31 cellular contexts compared by ENCODE assay signal in genomic region chr17:34156401-34156740, GRCh38.
DNase-seq lines count a peak whose midpoint lies in the region; ATAC-seq and TF ChIP-seq lines count a peak whose summit lies in the region.
"Had no signal": no experiment of that assay in that cellular context is flagged by ENCODE, and none has a peak within 500 bp of the region (broad histone marks: within the 10 kb centered on the region; RNA-seq: fewer than 3 reads in every experiment).

No MANE protein-coding gene starts in this region.

- peak overlapping the region; percentile 72 for H3K9ac ChIP-seq in NT2/D1 (ENCODE audit: insufficient read length, low read depth)
- H3K9ac ChIP-seq in neural cell (ENCODE audit: low read length): peak overlapping the region; percentile 68

- peaks cover 11 to 12% of the 10 kb centered on the region in 2 donors for H3K4me1 Mint-ChIP-seq in natural killer cell

- DNase-seq in GM13976 (ENCODE audit: low spot score) (peak; percentile 21), NT2/D1 (ENCODE audit: low read depth, low spot score) (no peak), hepatocyte (ENCODE audit: low spot score) (no peak), natural killer cell (no peak), uterus (no peak), NCI-H1048 (lab: John Stamatoyannopoulos, UW) (no peak), NCI-H446 (lab: John Stamatoyannopoulos, UW) (no peak)
- DNase-seq: ACHN; activated CD4-positive, alpha-beta T cell treated with anti-CD3 and anti-CD28 coated beads, Interleukin-2, amount 10 ng/mL, durations not matched to agents 24 days and 14 days; activated naive CD4-positive, alpha-beta T cell; activated T-cell treated with anti-CD3 and anti-CD28 coated beads, Interleukin-2, amount 50 U/mL, for 4 hours; brain microvascular endothelial cell; CD8-positive, alpha-beta memory T cell; DMS 273 treated with DMSO at 0.1 percent for 48 hours; Kasumi-1; mesenchymal stem cell; MV-4-11; NCI-H146; NCI-H2107; NCI-H510A; ovary; PC-9; Right ventricle myocardium superior; small intestine; stimulated activated CD4-positive, alpha-beta T cell treated with anti-CD3 and anti-CD28 coated beads, Interleukin-1b, Interleukin-23, amount 100 ng/mL, for 48 hours; T-helper 9 cell; trophoblast cell had no signal

- no peak overlapping the region for H3K27ac ChIP-seq in hepatocyte
- H3K27ac ChIP-seq in neural cell (ENCODE audit: low read length): no peak overlapping the region
- H3K27ac ChIP-seq in uterus: no peak overlapping the region
- H3K27ac ChIP-seq: brain microvascular endothelial cell, ovary, PC-9, VCaP had no signal

- in situ Hi-C loops in GM13976 (cut with MboI; ENCODE audit: low sequenced_read_pairs, unreplicated experiment): loop anchor here (10.0 kb wide), 1 partner anchor 232 kb away; no protein-coding TSS in a partner anchor

- no peak overlapping the region for H3K27ac Mint-ChIP-seq in natural killer cell
- H3K27ac Mint-ChIP-seq: activated CD4-positive, alpha-beta T cell treated with anti-CD3 and anti-CD28 coated beads, Interleukin-2, amount 10 ng/mL, durations not matched to agents 24 days and 14 days had no signal

- intact Hi-C loops in natural killer cell (cut with micrococcal nuclease): no loop called here
- intact Hi-C loops in uterus (cut with DNase I; ENCODE audit: low total_unique reads): no loop called here

- no peaks in the 10 kb centered on the region for H4K20me1 ChIP-seq in hepatocyte (ENCODE audit: insufficient read depth, poor library complexity, severe bottlenecking)
- no peaks in the 10 kb centered on the region for H4K20me1 ChIP-seq in neural cell (ENCODE audit: insufficient read depth)

- no peak for ATAC-seq in natural killer cell
- ATAC-seq: activated T-cell treated with anti-CD3 and anti-CD28 coated beads, Interleukin-2, amount 50 U/mL, for 4 hours; HCT116 had no signal

- peak overlapping the region; percentile 26 for H2AFZ ChIP-seq in hepatocyte
- no peak overlapping the region for H2AFZ ChIP-seq in neural cell (ENCODE audit: low read depth, low read length)
- H2AFZ ChIP-seq: PC-9 had no signal

- TF ChIP-seq RAD21 in neural cell (conservative IDR thresholded peaks at IDR 0.05): no peak

- H3K36me3 ChIP-seq in NT2/D1 (ENCODE audit: insufficient read depth, insufficient read length, low read length): no peaks in the 10 kb centered on the region
- no peaks in the 10 kb centered on the region for H3K36me3 ChIP-seq in hepatocyte (replicated peaks; ENCODE audit: insufficient read depth, low read depth)
- H3K36me3 ChIP-seq in neural cell (ENCODE audit: insufficient read depth, low read length): no peaks in the 10 kb centered on the region
- no peaks in the 10 kb centered on the region for H3K36me3 ChIP-seq in uterus
- H3K36me3 ChIP-seq: BE2C, brain microvascular endothelial cell, ovary had no signal

- H3K79me2 ChIP-seq in hepatocyte: no peaks in the 10 kb centered on the region
- H3K79me2 ChIP-seq in neural cell (replicated peaks; ENCODE audit: insufficient read depth, low read length): no peaks in the 10 kb centered on the region

- no peaks in the 10 kb centered on the region for H3K9me3 ChIP-seq in NT2/D1 (ENCODE audit: insufficient read depth, low read length)
- H3K9me3 ChIP-seq in hepatocyte (ENCODE audit: low read depth): no peaks in the 10 kb centered on the region
- no peaks in the 10 kb centered on the region for H3K9me3 ChIP-seq in neural cell (ENCODE audit: low read length)
- H3K9me3 ChIP-seq in uterus: no peaks in the 10 kb centered on the region
- H3K9me3 ChIP-seq: BE2C, ovary had no signal

- H3K4me1 ChIP-seq in NT2/D1 (ENCODE audit: insufficient read depth, insufficient read length): peaks cover 16% of the 10 kb centered on the region
- H3K4me1 ChIP-seq in hepatocyte (ENCODE audit: insufficient read depth): no peaks in the 10 kb centered on the region
- peaks cover 0 to 7% of the 10 kb centered on the region in 2 donors for H3K4me1 ChIP-seq in uterus
- H3K4me1 ChIP-seq: BE2C had no signal

- H3K27me3 Mint-ChIP-seq in natural killer cell (ENCODE audit: low read depth in 2 of 2): peaks cover 55 to 77% of the 10 kb centered on the region in 2 donors

- peak overlapping the region; percentile 44 for H3K4me3 ChIP-seq in NT2/D1 (ENCODE audit: insufficient read length, low read depth)
- no peak overlapping the region for H3K4me3 ChIP-seq in hepatocyte
- peak overlapping the region; percentile 71 for H3K4me3 ChIP-seq in neural cell (ENCODE audit: low read length)
- no peak overlapping the region for H3K4me3 ChIP-seq in uterus
- H3K4me3 ChIP-seq: ovary, PC-9 had no signal

- TF ChIP-seq POLR2A in uterus (IDR thresholded peaks at IDR 0.05): no peak

- H3K27me3 ChIP-seq in NT2/D1 (ENCODE audit: insufficient read depth, insufficient read length): peaks cover 19% of the 10 kb centered on the region
- H3K27me3 ChIP-seq in hepatocyte: peaks cover 83% of the 10 kb centered on the region
- peaks cover 28% of the 10 kb centered on the region for H3K27me3 ChIP-seq in neural cell (ENCODE audit: insufficient read depth, low read depth, low read length)
- H3K27me3 ChIP-seq in uterus: peaks cover 0 to 6% of the 10 kb centered on the region in 2 donors
- H3K27me3 ChIP-seq: brain microvascular endothelial cell, ovary had no signal

- H3K4me2 ChIP-seq in hepatocyte: peak overlapping the region; percentile 80
- peak overlapping the region; percentile 57 for H3K4me2 ChIP-seq in neural cell (ENCODE audit: low read length)
- H3K4me2 ChIP-seq: PC-9 had no signal

- H3K9me3 Mint-ChIP-seq in natural killer cell: no peaks in the 10 kb centered on the region
- H3K9me3 Mint-ChIP-seq: activated CD4-positive, alpha-beta T cell treated with anti-CD3 and anti-CD28 coated beads, Interleukin-2, amount 10 ng/mL, durations not matched to agents 24 days and 14 days; activated T-cell treated with anti-CD3 and anti-CD28 coated beads, Interleukin-2, amount 50 U/mL, for 4 hours; CD8-positive, alpha-beta memory T cell had no signal

- no peak for TF ChIP-seq EP300 in neural cell (conservative IDR thresholded peaks at IDR 0.05; ENCODE audit: poor library complexity, severe bottlenecking)

- no peaks in the 10 kb centered on the region for H3F3A ChIP-seq in neural cell (ENCODE audit: insufficient read depth, low read length, poor library complexity, severe bottlenecking)

- no peak overlapping the region for H3K4me3 Mint-ChIP-seq in natural killer cell
- H3K4me3 Mint-ChIP-seq: activated CD4-positive, alpha-beta T cell treated with anti-CD3 and anti-CD28 coated beads, Interleukin-2, amount 10 ng/mL, durations not matched to agents 24 days and 14 days; activated T-cell treated with anti-CD3 and anti-CD28 coated beads, Interleukin-2, amount 50 U/mL, for 4 hours; CD8-positive, alpha-beta memory T cell had no signal

- WGBS in hepatocyte (ENCODE audit: low lambda C conversion rate, missing lambda C conversion rate): 41% methylated on average over 16 of the region's 16 CpGs

- H3K9me2 ChIP-seq in hepatocyte (replicated peaks; ENCODE audit: insufficient read depth): no peaks in the 10 kb centered on the region
- H3K9me2 ChIP-seq in neural cell (ENCODE audit: insufficient read depth, low read length): no peaks in the 10 kb centered on the region

- TF ChIP-seq CTCF in GM13976 (IDR thresholded peaks at IDR 0.05; ENCODE audit: borderline replicate concordance, control extremely low read depth, extremely low read depth, insufficient read depth, missing control alignments) (no peak), hepatocyte (IDR thresholded peaks at IDR 0.05; ENCODE audit: poor library complexity) (no peak), neural cell (IDR thresholded peaks at IDR 0.05; ENCODE audit: poor library complexity, severe bottlenecking) (no peak), natural killer cell (IDR thresholded peaks at IDR 0.05) (no peak), uterus (IDR thresholded peaks at IDR 0.05) (no peak)

- no peaks in the 10 kb centered on the region for H3K36me3 Mint-ChIP-seq in natural killer cell
- H3K36me3 Mint-ChIP-seq: CD8-positive, alpha-beta memory T cell had no signal

TF ChIP-seq in neural cell, 6 proteins besides CTCF, POLR2A, EP300 and RAD21:
- TF ChIP-seq EZH2 (IDR thresholded peaks at IDR 0.05; ENCODE audit: borderline replicate concordance, insufficient read depth, low read length, poor library complexity, severe bottlenecking) (no peak), SMC3 (conservative IDR thresholded peaks at IDR 0.05; ENCODE audit: poor library complexity) (no peak), MXI1 (conservative IDR thresholded peaks at IDR 0.05; ENCODE audit: poor library complexity, severe bottlenecking) (no peak), TAF1 (IDR thresholded peaks at IDR 0.05; ENCODE audit: low read depth) (no peak), POLR2AphosphoS5 (IDR thresholded peaks at IDR 0.05) (no peak), REST (IDR thresholded peaks at IDR 0.05; ENCODE audit: borderline replicate concordance) (no peak)

Comparison
In these comparisons a context has a peak if more than half of its experiments do, and no peak if none do; other contexts are left out.
1. H3K4me3 ChIP-seq: peak in NT2/D1 (single experiment) and neural cell (single experiment); none in hepatocyte (single experiment) and uterus (0 of 2).